In genomic region chr1:115643219-115643618, GRCh38 we compare ENCODE assay signal across 10 cellular contexts. TPM values are rescaled to one million over a fixed set of nuclear protein-coding genes. Genes with fewer than 3 reads are reported as not detected.
A peak's percentile ranks its signal among the peaks of the same experiment; 100 is the strongest.
DNase-seq lines count a peak whose midpoint lies in the region; ATAC-seq and TF ChIP-seq lines count a peak whose summit lies in the region.
"Had no signal": no experiment of that assay in that cellular context is flagged by ENCODE, and none has a peak within 500 bp of the region (broad histone marks: within the 10 kb centered on the region; RNA-seq: fewer than 3 reads in every experiment).

No MANE protein-coding gene starts in this region.

- H3K36me3 Mint-ChIP-seq in endothelial cell (ENCODE audit: low read depth, unreplicated experiment) (peaks cover 21% of the 10 kb centered on the region), osteocyte (ENCODE audit: unreplicated experiment) (peaks cover 2% of the 10 kb centered on the region)

- H3K27me3 Mint-ChIP-seq in endothelial cell (ENCODE audit: unreplicated experiment) (peaks cover 14% of the 10 kb centered on the region), osteocyte (ENCODE audit: unreplicated experiment) (peaks cover 5% of the 10 kb centered on the region)

- peak overlapping the region; percentile 93 for H3K4me3 Mint-ChIP-seq in endothelial cell (ENCODE audit: unreplicated experiment)
- peak overlapping the region; percentile 84 for H3K4me3 Mint-ChIP-seq in osteocyte (ENCODE audit: unreplicated experiment)

- H3K27ac Mint-ChIP-seq in endothelial cell (ENCODE audit: unreplicated experiment) (peak overlapping the region; percentile 40), osteocyte (ENCODE audit: unreplicated experiment) (peak overlapping the region; percentile 83)
- H3K27ac Mint-ChIP-seq: dendritic cell treated with granulocyte-macrophage colony-stimulating factor and Interleukin-4, amounts not matched to agents 40 ng/mL and 50 ng/mL, for 4 days had no signal

- H3K4me1 Mint-ChIP-seq in endothelial cell (ENCODE audit: unreplicated experiment) (peaks cover 15% of the 10 kb centered on the region), osteocyte (ENCODE audit: unreplicated experiment) (peaks cover 12% of the 10 kb centered on the region)

- H3K9me3 Mint-ChIP-seq in endothelial cell (ENCODE audit: unreplicated experiment) (peaks cover 5% of the 10 kb centered on the region), osteocyte (ENCODE audit: unreplicated experiment) (peaks cover 6% of the 10 kb centered on the region)

- no peak for ATAC-seq in HG03378 (IDR thresholded peaks at IDR 0.05; ENCODE audit: unreplicated experiment)

- TF ChIP-seq CTCF in endothelial cell (IDR thresholded peaks at IDR 0.05; ENCODE audit: unreplicated experiment) (no peak), osteocyte (IDR thresholded peaks at IDR 0.05) (no peak)

- DNase-seq in COR-L47 (lab: John Stamatoyannopoulos, UW) = peak; percentile 33
- DNase-seq in NCI-H69 (lab: John Stamatoyannopoulos, UW) = peak; percentile 77
- no peak for DNase-seq in endothelial cell (ENCODE audit: low spot score)
- no peak for DNase-seq in osteocyte (ENCODE audit: extremely low spot score, unreplicated experiment)
- DNase-seq in COLO668 (lab: John Stamatoyannopoulos, UW; ENCODE audit: unreplicated experiment) = no peak
- no peak for DNase-seq in GM03348 (ENCODE audit: low spot score)
- DNase-seq in SW 1271 (lab: John Stamatoyannopoulos, UW) = no peak
- DNase-seq: NCI-H446 treated with DMSO at 0.1 percent for 48 hours had no signal

RNA-seq across cellular contexts. Expression of gene VANGL1, which starts 1.4 kb away (rescaled TPM):
- total RNA-seq in endothelial cell (ENCODE audit: unreplicated experiment) (14.9 TPM), osteocyte (16.2 and 16.7 TPM in 2 replicates)

Comparison
In these comparisons a context has a peak if more than half of its experiments do, and no peak if none do; other contexts are left out.
1. DNase-seq: peak in COR-L47 (single experiment) and NCI-H69 (single experiment); none in endothelial cell (single experiment), osteocyte (single experiment), COLO668 (single experiment), GM03348 (single experiment) and SW 1271 (0 of 2).